Comparison of ENCODE assay signal across 15 cellular contexts in the genomic region with DNA sequence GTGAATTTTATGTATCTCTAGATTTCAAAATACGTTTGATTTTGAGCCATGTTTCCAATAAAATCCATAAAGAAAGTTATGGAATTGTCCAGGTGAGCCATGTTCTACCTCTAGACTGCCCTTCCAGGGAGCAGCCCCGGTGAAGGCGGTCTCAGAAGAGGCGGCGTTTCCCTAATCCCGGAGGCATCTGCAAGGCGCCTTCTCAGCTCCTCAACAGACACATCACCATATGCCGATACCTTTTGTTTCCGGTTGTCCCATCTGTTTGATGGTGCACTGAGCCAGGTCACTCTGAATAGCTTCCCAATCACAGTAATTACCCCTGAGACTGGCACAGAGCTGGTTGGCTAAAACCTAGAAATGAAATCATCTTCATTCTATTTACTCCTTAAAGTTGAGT.
"Had no signal": no experiment of that assay in that cellular context is flagged by ENCODE, and none has a peak within 500 bp of the region (broad histone marks: within the 10 kb centered on the region; RNA-seq: fewer than 3 reads in every experiment).

No MANE protein-coding gene starts in this region.

- H3K27me3 ChIP-seq: dorsolateral prefrontal cortex, heart left ventricle, ovary, upper lobe of left lung had no signal

- H3K9me3 ChIP-seq: heart left ventricle, ovary, upper lobe of left lung had no signal

- H3K4me3 Mint-ChIP-seq: activated CD4-positive, alpha-beta memory T cell treated with anti-CD3 and anti-CD28 coated beads, Interleukin-2, amount 10 ng/mL, durations not matched to agents 7 days and 5 days; activated CD4-positive, alpha-beta T cell treated with anti-CD3 and anti-CD28 coated beads for 36 hours; activated naive CD8-positive, alpha-beta T cell treated with anti-CD3 and anti-CD28 coated beads for 36 hours; activated T-cell treated with anti-CD3 and anti-CD28 coated beads, Interleukin-2, amount 50 U/mL, for 72 hours had no signal

- H3K27ac Mint-ChIP-seq: activated CD4-positive, alpha-beta memory T cell treated with anti-CD3 and anti-CD28 coated beads, Interleukin-2, amount 10 ng/mL, durations not matched to agents 7 days and 5 days; activated CD4-positive, alpha-beta T cell treated with anti-CD3 and anti-CD28 coated beads for 36 hours; activated naive CD8-positive, alpha-beta T cell treated with anti-CD3 and anti-CD28 coated beads for 36 hours; activated T-cell treated with anti-CD3 and anti-CD28 coated beads, Interleukin-2, amount 50 U/mL, for 72 hours had no signal

- H3K36me3 ChIP-seq: ovary, upper lobe of left lung had no signal

- H3K4me1 Mint-ChIP-seq: activated CD4-positive, alpha-beta memory T cell treated with anti-CD3 and anti-CD28 coated beads, Interleukin-2, amount 10 ng/mL, durations not matched to agents 7 days and 5 days; activated CD4-positive, alpha-beta T cell treated with anti-CD3 and anti-CD28 coated beads for 36 hours; activated naive CD8-positive, alpha-beta T cell treated with anti-CD3 and anti-CD28 coated beads for 36 hours had no signal

- H3K4me3 ChIP-seq: dorsolateral prefrontal cortex, heart left ventricle, ovary, upper lobe of left lung had no signal

- H3K27ac ChIP-seq: ovary, upper lobe of left lung, VCaP had no signal

- H3K36me3 Mint-ChIP-seq: activated naive CD8-positive, alpha-beta T cell treated with anti-CD3 and anti-CD28 coated beads for 36 hours had no signal

- H3K9me3 Mint-ChIP-seq: activated CD4-positive, alpha-beta memory T cell treated with anti-CD3 and anti-CD28 coated beads, Interleukin-2, amount 10 ng/mL, durations not matched to agents 7 days and 5 days; activated naive CD8-positive, alpha-beta T cell treated with anti-CD3 and anti-CD28 coated beads for 36 hours; activated T-cell treated with anti-CD3 and anti-CD28 coated beads, Interleukin-2, amount 50 U/mL, for 72 hours had no signal

- DNase-seq: activated CD4-positive, alpha-beta memory T cell treated with anti-CD3 and anti-CD28 coated beads, Interleukin-2, amount 10 ng/mL, durations not matched to agents 7 days and 5 days; activated CD4-positive, alpha-beta T cell treated with anti-CD3 and anti-CD28 coated beads for 36 hours; activated gamma-delta T cell treated with Interleukin-2 at 50 U/mL for 16 hours; activated naive CD8-positive, alpha-beta T cell treated with anti-CD3 and anti-CD28 coated beads for 36 hours; activated T-cell treated with anti-CD3 and anti-CD28 coated beads, Interleukin-2, amount 50 U/mL, for 72 hours; heart left ventricle; left ventricle myocardium superior; mesenchymal stem cell; ovary; stimulated activated CD4-positive, alpha-beta T cell treated with anti-CD3 and anti-CD28 coated beads, Interleukin-2, amount 100 ng/mL, for 48 hours; stimulated activated naive CD8-positive, alpha-beta T cell treated with anti-CD3 and anti-CD28 coated beads, Interleukin-15, Interleukin-2, amounts not matched to agents 100 U/mL and 50 U/mL, for 24 hours; T1000; upper lobe of left lung had no signal
